8 cellular contexts compared by ENCODE assay signal in genomic region chr14:28773917-28774691, GRCh38. TPM values are rescaled to one million over a fixed set of nuclear protein-coding genes. Genes with fewer than 3 reads are reported as not detected.
DNase-seq lines count a peak whose midpoint lies in the region; TF ChIP-seq lines count a peak whose summit lies in the region.

No MANE protein-coding gene starts in this region.

- peak; percentile 71 for TF ChIP-seq CTCF in brain microvascular endothelial cell (IDR thresholded peaks at IDR 0.05; ENCODE audit: low read depth, low read length, missing control alignments)
- TF ChIP-seq CTCF in Peyer's patch (IDR thresholded peaks at IDR 0.05) = no peak

- H3K4me1 ChIP-seq in ES-I3 (ENCODE audit: insufficient read depth, low read length) (peaks cover 4% of the 10 kb centered on the region), Peyer's patch (no peaks in the 10 kb centered on the region)

- H3K27ac ChIP-seq in brain microvascular endothelial cell (no peak overlapping the region), Peyer's patch (no peak overlapping the region)

- H3K4me3 ChIP-seq in brain microvascular endothelial cell (ENCODE audit: low read depth, low read length) (no peak overlapping the region), Peyer's patch (no peak overlapping the region)

- peak overlapping the region; percentile 14; the same call in 1 of the 2 replicates for H3K9ac ChIP-seq in ES-I3 (ENCODE audit: low read depth, low read length)

- DNase-seq in M059J (ENCODE audit: low read depth) (peak; percentile 88), brain microvascular endothelial cell (no peak), middle frontal gyrus (ENCODE audit: extremely low spot score, low spot score) (peak; percentile 49), Peyer's patch (no peak), hepatic stellate cell (ENCODE audit: low spot score) (no peak), NOMO-1 treated with dmso at 0.1 percent for 144 hours (lab: John Stamatoyannopoulos, UW; ENCODE audit: unreplicated experiment) (no peak), Kasumi-1 (lab: John Stamatoyannopoulos, UW) (no peak)

- peaks cover 26% of the 10 kb centered on the region for H3K27me3 ChIP-seq in brain microvascular endothelial cell (replicated peaks)
- peaks cover 0 to 11% of the 10 kb centered on the region in 2 donors for H3K27me3 ChIP-seq in Peyer's patch

- in situ Hi-C loops in brain microvascular endothelial cell (cut with HindIII; ENCODE audit: low pct_ligation_motif_present, low sequenced_read_pairs) = loop anchor here (25.0 kb wide), 1 partner anchor 763 kb away; no protein-coding TSS in a partner anchor

- H3K36me3 ChIP-seq in ES-I3 (ENCODE audit: insufficient read depth, low read length) (no peaks in the 10 kb centered on the region), brain microvascular endothelial cell (replicated peaks) (no peaks in the 10 kb centered on the region), Peyer's patch (no peaks in the 10 kb centered on the region)

- no peak for TF ChIP-seq POLR2A in Peyer's patch (IDR thresholded peaks at IDR 0.05)

- H3K9me3 ChIP-seq in ES-I3 (ENCODE audit: control insufficient read depth, insufficient read depth, low read length) (no peaks in the 10 kb centered on the region), Peyer's patch (no peaks in the 10 kb centered on the region)

RNA-seq across cellular contexts. Expression of gene FOXG1, which starts 7.5 kb away (rescaled TPM):
- 10.6 and 16.7 TPM in 2 replicates for total RNA-seq in M059J (2014; rRNA removed; shearing (Covaris generic))
- total RNA-seq in Peyer's patch = not detected

Comparison
In these comparisons a context has a peak if more than half of its experiments do, and no peak if none do; other contexts are left out.
1. DNase-seq: peak in M059J (single experiment) and middle frontal gyrus (single experiment); none in brain microvascular endothelial cell (single experiment), Peyer's patch (0 of 3), hepatic stellate cell (single experiment), NOMO-1 treated with dmso at 0.1 percent for 144 hours (single experiment) and Kasumi-1 (0 of 2).
2. RNA of gene FOXG1, which starts 7.5 kb away (total RNA-seq): 10.6 to 16.7 TPM in M059J; not detected in Peyer's patch; every median in the first group is over 10 times any median in the second.